ENCODE assay signal across 11 cellular contexts in the genomic region with DNA sequence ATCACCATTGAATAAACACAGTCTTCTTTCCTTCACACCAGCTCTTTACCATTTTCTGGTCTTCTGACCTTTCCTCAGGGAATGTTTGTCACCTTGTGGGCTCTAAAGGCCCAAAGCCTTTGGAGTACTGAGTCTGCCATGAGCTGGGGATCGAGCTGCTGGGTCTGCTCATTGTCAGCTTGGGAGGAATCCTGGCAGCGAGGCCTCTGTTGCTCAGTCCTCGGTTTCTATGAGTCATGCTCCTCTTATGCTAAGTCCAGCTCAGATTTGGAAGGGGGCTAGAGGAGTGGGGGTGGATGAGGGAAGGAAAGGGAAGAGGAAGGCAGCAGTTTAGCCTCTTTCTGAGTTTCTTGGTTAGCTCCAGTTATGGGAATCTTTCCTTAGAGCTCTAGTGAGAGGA. TPM values are rescaled to one million over a fixed set of nuclear protein-coding genes. Genes with fewer than 3 reads are reported as not detected.
DNase-seq lines count a peak whose midpoint lies in the region; ATAC-seq and TF ChIP-seq lines count a peak whose summit lies in the region.
"Had no signal": no experiment of that assay in that cellular context is flagged by ENCODE, and none has a peak within 500 bp of the region (broad histone marks: within the 10 kb centered on the region; RNA-seq: fewer than 3 reads in every experiment).

No MANE protein-coding gene starts in this region.

- peaks cover 9% of the 10 kb centered on the region for H3K27me3 Mint-ChIP-seq in HFFc6 (ENCODE audit: insufficient read depth)

- no peaks in the 10 kb centered on the region for H3K36me3 Mint-ChIP-seq in HFFc6 (ENCODE audit: low read depth)
- no peaks in the 10 kb centered on the region for H3K36me3 Mint-ChIP-seq in stimulated activated effector memory CD8-positive, alpha-beta T cell treated with anti-CD3 and anti-CD28 coated beads, Interleukin-12 subunit alpha, Interleukin-12 subunit beta, amount 100 ng/mL, for 72 hours
- H3K36me3 Mint-ChIP-seq: activated naive CD4-positive, alpha-beta T cell treated with anti-CD3 and anti-CD28 coated beads, Interleukin-2, amount 50 U/mL, for 72 hours had no signal

- TF ChIP-seq CTCF in HFFc6 (IDR thresholded peaks at IDR 0.05) (no peak), cardiac fibroblast (IDR thresholded peaks at IDR 0.05; ENCODE audit: low read depth, low read length) (no peak)

- H3K27ac Mint-ChIP-seq in HFFc6: no peak overlapping the region
- no peak overlapping the region for H3K27ac Mint-ChIP-seq in stimulated activated effector memory CD8-positive, alpha-beta T cell treated with anti-CD3 and anti-CD28 coated beads, Interleukin-12 subunit alpha, Interleukin-12 subunit beta, amount 100 ng/mL, for 72 hours
- H3K27ac Mint-ChIP-seq: activated naive CD4-positive, alpha-beta T cell treated with anti-CD3 and anti-CD28 coated beads, Interleukin-2, amount 50 U/mL, for 72 hours had no signal

- DNase-seq in HFFc6 (peak; percentile 3), cardiac fibroblast (ENCODE audit: low read depth in 2 of 2) (peak; percentile 59 to 76), iPS-NIHi11 (ENCODE audit: low spot score) (peak; percentile 17), stromal cell of bone marrow (ENCODE audit: low read depth) (peak; percentile 59), activated gamma-delta T cell (lab: John Stamatoyannopoulos, UW) (no peak), activated T-cell treated with anti-CD3 and anti-CD28 coated beads for 4 hours (no peak)
- no peak for DNase-seq in stimulated activated CD4-positive, alpha-beta T cell treated with anti-CD3 and anti-CD28 coated beads, Interleukin-2, amount 100 ng/mL, for 24 hours
- no peak for DNase-seq in stimulated activated effector memory CD8-positive, alpha-beta T cell treated with anti-CD3 and anti-CD28 coated beads, Interleukin-12 subunit alpha, Interleukin-12 subunit beta, amount 100 ng/mL, for 72 hours (ENCODE audit: low spot score in 2 of 2)
- DNase-seq: KG1, NCI-H510A had no signal

- H3K9me3 Mint-ChIP-seq in HFFc6: no peaks in the 10 kb centered on the region
- H3K9me3 Mint-ChIP-seq in stimulated activated effector memory CD8-positive, alpha-beta T cell treated with anti-CD3 and anti-CD28 coated beads, Interleukin-12 subunit alpha, Interleukin-12 subunit beta, amount 100 ng/mL, for 72 hours: no peaks in the 10 kb centered on the region
- H3K9me3 Mint-ChIP-seq: activated naive CD4-positive, alpha-beta T cell treated with anti-CD3 and anti-CD28 coated beads, Interleukin-2, amount 50 U/mL, for 72 hours had no signal

- no peak overlapping the region for H3K4me3 Mint-ChIP-seq in HFFc6
- H3K4me3 Mint-ChIP-seq in stimulated activated effector memory CD8-positive, alpha-beta T cell treated with anti-CD3 and anti-CD28 coated beads, Interleukin-12 subunit alpha, Interleukin-12 subunit beta, amount 100 ng/mL, for 72 hours: no peak overlapping the region

- no peak overlapping the region for H3K4me3 ChIP-seq in cardiac fibroblast (replicated peaks in 1 of 2; ENCODE audit: low read depth in 2 of 2, low read length in 2 of 2)

- ATAC-seq in stimulated activated effector memory CD8-positive, alpha-beta T cell treated with anti-CD3 and anti-CD28 coated beads, Interleukin-12 subunit alpha, Interleukin-12 subunit beta, amount 100 ng/mL, for 72 hours: no peak
- ATAC-seq: activated naive CD4-positive, alpha-beta T cell treated with anti-CD3 and anti-CD28 coated beads, Interleukin-2, amount 50 U/mL, for 72 hours had no signal

- 0 out of 2 replicates have a peak, but pooled peaks cover 6% of the 10 kb centered on the region for H3K4me1 Mint-ChIP-seq in HFFc6 (ENCODE audit: low read depth)
- H3K4me1 Mint-ChIP-seq in stimulated activated effector memory CD8-positive, alpha-beta T cell treated with anti-CD3 and anti-CD28 coated beads, Interleukin-12 subunit alpha, Interleukin-12 subunit beta, amount 100 ng/mL, for 72 hours: no peaks in the 10 kb centered on the region

RNA-seq across cellular contexts. Expression of a gene that starts 31.1 kb away (rescaled TPM):
- 1 to 10 TPM in 1 of 6 experiments, under 1 TPM in 5; 0.28 to 1.1 (median 0.52) TPM for total RNA-seq in HFFc6 (2021; fragmentation: NEBNext Ultra II Directional; extraction: Animal tissue kit (Norgen Biotek cat#: 25700))

Comparison
In these comparisons a context has a peak if more than half of its experiments do, and no peak if none do; other contexts are left out.
1. DNase-seq: peak in HFFc6 (single experiment), cardiac fibroblast (2 of 2), iPS-NIHi11 (single experiment) and stromal cell of bone marrow (single experiment); none in stimulated activated CD4-positive, alpha-beta T cell treated with anti-CD3 and anti-CD28 coated beads, Interleukin-2, amount 100 ng/mL, for 24 hours (0 of 2), activated gamma-delta T cell (single experiment), stimulated activated effector memory CD8-positive, alpha-beta T cell treated with anti-CD3 and anti-CD28 coated beads, Interleukin-12 subunit alpha, Interleukin-12 subunit beta, amount 100 ng/mL, for 72 hours (0 of 2) and activated T-cell treated with anti-CD3 and anti-CD28 coated beads for 4 hours (single experiment).